Comparison of ENCODE assay signal across 15 cellular contexts in genomic region chr3:62835594-62836236, GRCh38. TPM values are rescaled to one million over a fixed set of nuclear protein-coding genes. Genes with fewer than 3 reads are reported as not detected.
A peak's percentile ranks its signal among the peaks of the same experiment; 100 is the strongest.
DNase-seq lines count a peak whose midpoint lies in the region; ATAC-seq, FAIRE-seq and TF ChIP-seq lines count a peak whose summit lies in the region.
"Had no signal": no experiment of that assay in that cellular context is flagged by ENCODE, and none has a peak within 500 bp of the region (broad histone marks: within the 10 kb centered on the region; RNA-seq: fewer than 3 reads in every experiment).

No MANE protein-coding gene starts in this region.

- no peaks in the 10 kb centered on the region for H3K36me3 ChIP-seq in adipocyte (ENCODE audit: control insufficient read depth, insufficient read depth, low read length, severe bottlenecking)
- H3K36me3 ChIP-seq in CD8-positive, alpha-beta T cell (ENCODE audit: insufficient read depth, low read length), result no peaks in the 10 kb centered on the region
- H3K36me3 ChIP-seq in aorta (ENCODE audit: control insufficient read depth in 1 of 2, insufficient read depth in 2 of 2, low read length in 1 of 2), result no peaks in the 10 kb centered on the region

- 52 to 60% methylated on average over 3 of the region's 3 CpGs for WGBS in aorta, 2 donors

- TF ChIP-seq CTCF in CD8-positive, alpha-beta T cell (IDR thresholded peaks at IDR 0.05), result no peak
- no peak for TF ChIP-seq CTCF in GM10266 (IDR thresholded peaks at IDR 0.05; ENCODE audit: control insufficient read depth, insufficient read depth, low read depth, missing control alignments)

- POLR2A ChIA-PET in CD8-positive, alpha-beta T cell (lab: Charles Lee), result no interaction called here

- H3K27ac ChIP-seq in CD8-positive, alpha-beta T cell (ENCODE audit: low read depth, low read length), result no peak overlapping the region
- H3K27ac ChIP-seq in aorta (ENCODE audit: low read depth in 1 of 2, low read length in 2 of 2), result no peak overlapping the region

- intact Hi-C loops in CD8-positive, alpha-beta T cell (cut with DNase I, micrococcal nuclease), result no loop called here
- intact Hi-C loops in aorta (cut with DNase I), result no loop called here

- no peaks in the 10 kb centered on the region for H3K4me1 Mint-ChIP-seq in CD8-positive, alpha-beta T cell (ENCODE audit: low read depth)
- H3K4me1 Mint-ChIP-seq: activated T-helper 17 cell treated with anti-CD3 and anti-CD28 coated beads, Interleukin-2, amount 50 U/mL, for 72 hours; natural killer cell; WTC11 had no signal

- no peaks in the 10 kb centered on the region for H3K36me3 Mint-ChIP-seq in CD8-positive, alpha-beta T cell
- H3K36me3 Mint-ChIP-seq: natural killer cell, WTC11 had no signal

- H3K27me3 ChIP-seq in adipocyte (replicated peaks; ENCODE audit: control insufficient read depth, insufficient read depth, low read length) (peaks cover 4% of the 10 kb centered on the region), aorta (ENCODE audit: control insufficient read depth in 1 of 2, insufficient read depth in 2 of 2, low read length in 1 of 2) (no peaks in the 10 kb centered on the region)
- H3K27me3 ChIP-seq in CD8-positive, alpha-beta T cell (ENCODE audit: insufficient read depth, low read length), result no peaks in the 10 kb centered on the region

- no peaks in the 10 kb centered on the region for H3K27me3 Mint-ChIP-seq in CD8-positive, alpha-beta T cell (ENCODE audit: low read depth)

- H3K9me3 ChIP-seq in adipocyte (ENCODE audit: control insufficient read depth, low read length) (no peaks in the 10 kb centered on the region), aorta (ENCODE audit: control insufficient read depth, low read length) (peaks cover 2% of the 10 kb centered on the region)
- no peaks in the 10 kb centered on the region for H3K9me3 ChIP-seq in CD8-positive, alpha-beta T cell (ENCODE audit: low read length)

- no peaks in the 10 kb centered on the region for H3K9me3 Mint-ChIP-seq in CD8-positive, alpha-beta T cell
- H3K9me3 Mint-ChIP-seq: WTC11 had no signal

- ATAC-seq in GM19468 (IDR thresholded peaks at IDR 0.05; ENCODE audit: extremely low read depth, unreplicated experiment), result peak; percentile 47
- peak; percentile 69 for ATAC-seq in HG03045 (IDR thresholded peaks at IDR 0.05; ENCODE audit: unreplicated experiment)
- ATAC-seq in CD8-positive, alpha-beta T cell, result no peak
- no peak for ATAC-seq in aorta (ENCODE audit: low FRiP score)
- ATAC-seq in stimulated activated naive CD8-positive, alpha-beta T cell treated with anti-CD3 and anti-CD28 coated beads, Interleukin-15, Interleukin-2, amounts not matched to agents 100 U/mL and 50 U/mL, for 24 hours, result no peak
- ATAC-seq: activated T-helper 17 cell treated with anti-CD3 and anti-CD28 coated beads, Interleukin-2, amount 50 U/mL, for 72 hours; natural killer cell; WTC11 had no signal

- DNase-seq in GM18507 (ENCODE audit: extremely low spot score, insufficient read length, low read depth) (no peak), adipocyte (ENCODE audit: low read depth) (peak; percentile 1), aorta (no peak), GM10266 (ENCODE audit: extremely low spot score) (no peak)
- DNase-seq in CD8-positive, alpha-beta T cell, result no peak
- no peak for DNase-seq in stimulated activated naive CD8-positive, alpha-beta T cell treated with anti-CD3 and anti-CD28 coated beads, Interleukin-15, Interleukin-2, amounts not matched to agents 100 U/mL and 50 U/mL, for 24 hours
- DNase-seq: caudate nucleus, islet precursor cell, natural killer cell, NCI-H2107 had no signal

- CTCF ChIA-PET in CD8-positive, alpha-beta T cell (lab: Charles Lee), result no interaction called here

- no peak overlapping the region for H3K9ac ChIP-seq in adipocyte (ENCODE audit: low read length)

- H3K4me1 ChIP-seq in adipocyte (ENCODE audit: control insufficient read depth, insufficient read depth, low read length), result no peaks in the 10 kb centered on the region
- H3K4me1 ChIP-seq in CD8-positive, alpha-beta T cell (ENCODE audit: insufficient read depth, low read length), result no peaks in the 10 kb centered on the region
- no peaks in the 10 kb centered on the region for H3K4me1 ChIP-seq in aorta (ENCODE audit: control insufficient read depth in 1 of 2, insufficient read depth in 2 of 2, low read length in 2 of 2)

- H3K27ac Mint-ChIP-seq in CD8-positive, alpha-beta T cell, result no peak overlapping the region
- H3K27ac Mint-ChIP-seq: activated T-helper 17 cell treated with anti-CD3 and anti-CD28 coated beads, Interleukin-2, amount 50 U/mL, for 72 hours; natural killer cell; WTC11 had no signal

- peak; percentile 45 for FAIRE-seq in GM18507 (lab: Jason Lieb, UNC)

- no peak overlapping the region for H3K4me3 Mint-ChIP-seq in CD8-positive, alpha-beta T cell
- H3K4me3 Mint-ChIP-seq: activated T-helper 17 cell treated with anti-CD3 and anti-CD28 coated beads, Interleukin-2, amount 50 U/mL, for 72 hours; natural killer cell; WTC11 had no signal

- peak overlapping the region; percentile 26 for H3K4me3 ChIP-seq in adipocyte (ENCODE audit: low read length)
- H3K4me3 ChIP-seq in CD8-positive, alpha-beta T cell (ENCODE audit: low read depth, low read length), result no peak overlapping the region
- H3K4me3 ChIP-seq in aorta (ENCODE audit: low read length in 2 of 2), result no peak overlapping the region
- H3K4me3 ChIP-seq: smooth muscle cell had no signal

RNA-seq across cellular contexts. Expression of gene CADPS, which starts 39.5 kb away (rescaled TPM):
- total RNA-seq in CD8-positive, alpha-beta T cell, result not detected
- under 1 TPM; 0.75 to 0.99 TPM for total RNA-seq in aorta
- polyA plus RNA-seq in aorta, result under 1 TPM in 1 of 2 donors, not detected in 1; 0.13 TPM
- total RNA-seq: activated T-helper 17 cell treated with anti-CD3 and anti-CD28 coated beads, Interleukin-2, amount 50 U/mL, for 72 hours; natural killer cell had no signal

Comparison
In these comparisons a context has a peak if more than half of its experiments do, and no peak if none do; other contexts are left out.
1. ATAC-seq: peak in GM19468 (single experiment) and HG03045 (single experiment); none in CD8-positive, alpha-beta T cell (single experiment), aorta (single experiment) and stimulated activated naive CD8-positive, alpha-beta T cell treated with anti-CD3 and anti-CD28 coated beads, Interleukin-15, Interleukin-2, amounts not matched to agents 100 U/mL and 50 U/mL, for 24 hours (single experiment).